ENCODE assay signal across 9 cellular contexts in genomic region chr17:82440377-82440981, GRCh38. TPM values are rescaled to one million over a fixed set of nuclear protein-coding genes. Genes with fewer than 3 reads are reported as not detected.
DNase-seq lines count a peak whose midpoint lies in the region; ATAC-seq and TF ChIP-seq lines count a peak whose summit lies in the region.
"Had no signal": no experiment of that assay in that cellular context is flagged by ENCODE, and none has a peak within 500 bp of the region (broad histone marks: within the 10 kb centered on the region; RNA-seq: fewer than 3 reads in every experiment).

No MANE protein-coding gene starts in this region.

- H3K9ac ChIP-seq in subcutaneous abdominal adipose tissue (ENCODE audit: low read length in 5 of 5), result no peak overlapping the region

- peak; percentile 34 for DNase-seq in activated T-cell treated with anti-CD3 and anti-CD28 coated beads, Interleukin-2, amount 50 U/mL, for 24 hours
- DNase-seq in activated T-cell treated with anti-CD3 and anti-CD28 coated beads, Interleukin-2, amount 50 U/mL, for 72 hours, result no peak
- DNase-seq in NOMO-1 treated with DMSO at 0.1 percent for 48 hours (lab: John Stamatoyannopoulos, UW; ENCODE audit: unreplicated experiment), result peak; percentile 69
- DNase-seq in glutamatergic neuron, result no peak
- DNase-seq in DMS114 treated with DMSO at 0.1 percent for 48 hours (lab: John Stamatoyannopoulos, UW; ENCODE audit: unreplicated experiment), result no peak
- no peak for DNase-seq in SW480 (ENCODE audit: low spot score)
- DNase-seq: activated naive CD4-positive, alpha-beta T cell treated with Interleukin-2 at 50 U/mL for 16 hours had no signal

- TF ChIP-seq CTCF in glutamatergic neuron (IDR thresholded peaks at IDR 0.05; ENCODE audit: partially characterized antibody, unreplicated experiment), result no peak

- H3K27ac ChIP-seq in subcutaneous abdominal adipose tissue (ENCODE audit: low read depth, low read length), result peak overlapping the region; percentile 23

- no peaks in the 10 kb centered on the region for H3K27me3 ChIP-seq in subcutaneous abdominal adipose tissue (ENCODE audit: control insufficient read depth in 5 of 5, insufficient read depth in 4 of 5, low read length in 5 of 5)

- no peaks in the 10 kb centered on the region for H3K4me1 Mint-ChIP-seq in activated T-cell treated with anti-CD3 and anti-CD28 coated beads, Interleukin-2, amount 50 U/mL, for 24 hours (ENCODE audit: low read depth)
- peaks cover 7% of the 10 kb centered on the region for H3K4me1 Mint-ChIP-seq in activated T-cell treated with anti-CD3 and anti-CD28 coated beads, Interleukin-2, amount 50 U/mL, for 72 hours (ENCODE audit: low read depth)
- peaks cover 7% of the 10 kb centered on the region for H3K4me1 Mint-ChIP-seq in glutamatergic neuron (ENCODE audit: low read depth, unreplicated experiment)

- peaks cover 0 to 50% (median 24%) of the 10 kb centered on the region in 5 donors for H3K4me1 ChIP-seq in subcutaneous abdominal adipose tissue (ENCODE audit: control insufficient read depth in 5 of 5, insufficient read depth in 5 of 5, low read length in 5 of 5)

- H3K9me3 ChIP-seq in subcutaneous abdominal adipose tissue (ENCODE audit: control insufficient read depth in 5 of 5, low read length in 5 of 5), result no peaks in the 10 kb centered on the region

- no peak overlapping the region for H3K4me3 Mint-ChIP-seq in activated T-cell treated with anti-CD3 and anti-CD28 coated beads, Interleukin-2, amount 50 U/mL, for 24 hours
- no peak overlapping the region for H3K4me3 Mint-ChIP-seq in activated T-cell treated with anti-CD3 and anti-CD28 coated beads, Interleukin-2, amount 50 U/mL, for 72 hours
- H3K4me3 Mint-ChIP-seq in glutamatergic neuron (ENCODE audit: unreplicated experiment), result no peak overlapping the region

- H3K36me3 Mint-ChIP-seq in activated T-cell treated with anti-CD3 and anti-CD28 coated beads, Interleukin-2, amount 50 U/mL, for 24 hours (ENCODE audit: low read depth), result peaks cover 54% of the 10 kb centered on the region
- no peaks in the 10 kb centered on the region for H3K36me3 Mint-ChIP-seq in activated T-cell treated with anti-CD3 and anti-CD28 coated beads, Interleukin-2, amount 50 U/mL, for 72 hours (ENCODE audit: insufficient read depth in 2 of 2)
- no peaks in the 10 kb centered on the region for H3K36me3 Mint-ChIP-seq in glutamatergic neuron (ENCODE audit: unreplicated experiment)

- ATAC-seq in activated T-cell treated with anti-CD3 and anti-CD28 coated beads, Interleukin-2, amount 50 U/mL, for 72 hours (replicated peaks in 1 of 2), result no peak
- ATAC-seq in HG03521 (IDR thresholded peaks at IDR 0.05; ENCODE audit: unreplicated experiment), result no peak

- H3K36me3 ChIP-seq in subcutaneous abdominal adipose tissue (ENCODE audit: control insufficient read depth in 5 of 5, insufficient read depth in 5 of 5, low read length in 5 of 5), result peaks cover 0 to 59% (median 43%) of the 10 kb centered on the region in 5 donors

- H3K4me3 ChIP-seq in subcutaneous abdominal adipose tissue (ENCODE audit: low read depth in 1 of 5, low read length in 5 of 5), result peak overlapping the region in 1 of 5 donors; percentile 17

- H3K27ac Mint-ChIP-seq in activated T-cell treated with anti-CD3 and anti-CD28 coated beads, Interleukin-2, amount 50 U/mL, for 24 hours, result peak overlapping the region; percentile 71
- no peak overlapping the region for H3K27ac Mint-ChIP-seq in activated T-cell treated with anti-CD3 and anti-CD28 coated beads, Interleukin-2, amount 50 U/mL, for 72 hours
- peak overlapping the region; percentile 38 for H3K27ac Mint-ChIP-seq in glutamatergic neuron (ENCODE audit: unreplicated experiment)

- no peaks in the 10 kb centered on the region for H3K9me3 Mint-ChIP-seq in activated T-cell treated with anti-CD3 and anti-CD28 coated beads, Interleukin-2, amount 50 U/mL, for 24 hours
- H3K9me3 Mint-ChIP-seq in activated T-cell treated with anti-CD3 and anti-CD28 coated beads, Interleukin-2, amount 50 U/mL, for 72 hours, result no peaks in the 10 kb centered on the region
- H3K9me3 Mint-ChIP-seq in glutamatergic neuron (ENCODE audit: unreplicated experiment), result peaks cover 8% of the 10 kb centered on the region

- H3K27me3 Mint-ChIP-seq in activated T-cell treated with anti-CD3 and anti-CD28 coated beads, Interleukin-2, amount 50 U/mL, for 24 hours, result no peaks in the 10 kb centered on the region
- no peaks in the 10 kb centered on the region for H3K27me3 Mint-ChIP-seq in activated T-cell treated with anti-CD3 and anti-CD28 coated beads, Interleukin-2, amount 50 U/mL, for 72 hours (ENCODE audit: low read depth)
- H3K27me3 Mint-ChIP-seq in glutamatergic neuron (ENCODE audit: unreplicated experiment), result no peaks in the 10 kb centered on the region

RNA-seq across cellular contexts. Expression of gene CYBC1, which starts 10.1 kb away (rescaled TPM):
- total RNA-seq in activated T-cell treated with anti-CD3 and anti-CD28 coated beads, Interleukin-2, amount 50 U/mL, for 72 hours, result 100 to 1,000 TPM; 256 to 300 TPM
- 134 TPM for total RNA-seq in glutamatergic neuron (ENCODE audit: unreplicated experiment)

RNA-seq across cellular contexts. Expression of gene NARF, which starts 18.1 kb away (rescaled TPM):
- total RNA-seq in activated T-cell treated with anti-CD3 and anti-CD28 coated beads, Interleukin-2, amount 50 U/mL, for 72 hours, result 100 to 1,000 TPM in 1 of 2 donors, 10 to 100 TPM in 1; 90.4 to 120 TPM
- total RNA-seq in glutamatergic neuron (ENCODE audit: unreplicated experiment), result 177 TPM

RNA-seq across cellular contexts. Expression of gene OGFOD3, which starts 22.1 kb away (rescaled TPM):
- 10 to 100 TPM; 17.2 to 17.7 TPM for total RNA-seq in activated T-cell treated with anti-CD3 and anti-CD28 coated beads, Interleukin-2, amount 50 U/mL, for 72 hours
- total RNA-seq in glutamatergic neuron (ENCODE audit: unreplicated experiment), result 23.0 TPM

RNA-seq across cellular contexts. Expression of gene HEXD, which starts 22.3 kb away (rescaled TPM):
- 10 to 100 TPM; 26.4 to 26.7 TPM for total RNA-seq in activated T-cell treated with anti-CD3 and anti-CD28 coated beads, Interleukin-2, amount 50 U/mL, for 72 hours
- total RNA-seq in glutamatergic neuron (ENCODE audit: unreplicated experiment), result 58.7 TPM

Comparison
In these comparisons a context has a peak if more than half of its experiments do, and no peak if none do; other contexts are left out.
1. DNase-seq: peak in activated T-cell treated with anti-CD3 and anti-CD28 coated beads, Interleukin-2, amount 50 U/mL, for 24 hours (single experiment) and NOMO-1 treated with DMSO at 0.1 percent for 48 hours (single experiment); none in activated T-cell treated with anti-CD3 and anti-CD28 coated beads, Interleukin-2, amount 50 U/mL, for 72 hours (0 of 2), glutamatergic neuron (single experiment), DMS114 treated with DMSO at 0.1 percent for 48 hours (single experiment) and SW480 (single experiment).